In the genomic region with DNA sequence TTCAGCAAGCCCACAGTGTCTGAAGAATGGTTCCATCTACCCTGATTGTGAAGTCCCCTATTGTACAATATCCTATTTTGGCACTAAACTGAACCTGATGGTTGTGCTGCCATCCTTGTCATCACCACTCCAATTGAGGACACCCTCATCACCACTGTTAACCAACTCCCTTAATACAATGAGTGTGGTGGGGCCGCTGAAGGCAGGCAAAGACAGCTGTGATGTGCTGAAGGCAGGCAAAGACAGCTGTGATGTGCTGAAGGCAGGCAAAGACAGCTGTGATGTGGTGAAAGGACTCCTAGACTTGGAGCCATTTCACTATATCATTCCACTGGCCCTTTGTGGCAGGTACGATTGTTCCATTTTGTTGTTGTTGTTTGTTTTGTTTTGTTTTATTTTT, we compare ENCODE assay signal across 22 cellular contexts.
DNase-seq lines count a peak whose midpoint lies in the region; ATAC-seq, FAIRE-seq and TF ChIP-seq lines count a peak whose summit lies in the region.
"Had no signal": no experiment of that assay in that cellular context is flagged by ENCODE, and none has a peak within 500 bp of the region (broad histone marks: within the 10 kb centered on the region; RNA-seq: fewer than 3 reads in every experiment).

No MANE protein-coding gene starts in this region.

- peaks cover 56% of the 10 kb centered on the region for H3K4me1 Mint-ChIP-seq in neural progenitor cell
- H3K4me1 Mint-ChIP-seq: B cell; CD4-positive, CD25-positive, alpha-beta regulatory T cell had no signal

- no peak overlapping the region for H3K4me3 ChIP-seq in coronary artery
- H3K4me3 ChIP-seq in neural progenitor cell = no peak overlapping the region
- H3K4me3 ChIP-seq in esophagus squamous epithelium = no peak overlapping the region
- H3K4me3 ChIP-seq: BLaER1, GM23248 had no signal

- intact Hi-C loops in Right ventricle myocardium inferior (cut with DNase I) (no loop called here), esophagus squamous epithelium (cut with DNase I) (no loop called here)

- H3K9ac ChIP-seq in neural progenitor cell = no peak overlapping the region
- H3K9ac ChIP-seq: BLaER1, GM23248 had no signal

- H3K36me3 Mint-ChIP-seq in neural progenitor cell = peaks cover 1% of the 10 kb centered on the region
- H3K36me3 Mint-ChIP-seq: CD4-positive, CD25-positive, alpha-beta regulatory T cell; CD8-positive, alpha-beta T cell had no signal

- H3K4me1 ChIP-seq in neural progenitor cell (peaks cover 39% of the 10 kb centered on the region), esophagus squamous epithelium (no peaks in the 10 kb centered on the region)
- H3K4me1 ChIP-seq: BLaER1 had no signal

- no peak for TF ChIP-seq CTCF in coronary artery (IDR thresholded peaks at IDR 0.05)
- no peak for TF ChIP-seq CTCF in neural progenitor cell (IDR thresholded peaks at IDR 0.05)
- no peak for TF ChIP-seq CTCF in esophagus squamous epithelium (IDR thresholded peaks at IDR 0.05)

- peaks cover 5% of the 10 kb centered on the region for H4K20me1 ChIP-seq in neural progenitor cell (ENCODE audit: low read depth)
- H4K20me1 ChIP-seq: BLaER1 had no signal

- H3K27ac Mint-ChIP-seq in neural progenitor cell = peak overlapping the region; percentile 81
- H3K27ac Mint-ChIP-seq: B cell; CD4-positive, CD25-positive, alpha-beta regulatory T cell; CD8-positive, alpha-beta T cell had no signal

- H3K4me3 Mint-ChIP-seq in neural progenitor cell = no peak overlapping the region
- H3K4me3 Mint-ChIP-seq: B cell; CD4-positive, CD25-positive, alpha-beta regulatory T cell; CD8-positive, alpha-beta T cell had no signal

- H3K79me2 ChIP-seq in neural progenitor cell (ENCODE audit: low read depth) = no peaks in the 10 kb centered on the region

- FAIRE-seq in urothelium cell line (lab: Jason Lieb, UNC) = peak; percentile 59
- FAIRE-seq: D721Med, GM12892, GM19239, H1 had no signal

- H3F3A ChIP-seq in neural progenitor cell (ENCODE audit: low read depth) = peaks cover 17% of the 10 kb centered on the region

- no peaks in the 10 kb centered on the region for H3K36me3 ChIP-seq in neural progenitor cell
- H3K36me3 ChIP-seq in esophagus squamous epithelium = no peaks in the 10 kb centered on the region
- H3K36me3 ChIP-seq: BLaER1 had no signal

- DNase-seq in coronary artery (ENCODE audit: low spot score) = peak; percentile 17
- DNase-seq in neural progenitor cell (ENCODE audit: low spot score) = no peak
- no peak for DNase-seq in urothelium cell line (ENCODE audit: low spot score)
- no peak for DNase-seq in retina
- no peak for DNase-seq in Right ventricle myocardium inferior (ENCODE audit: missing footprints)
- DNase-seq in esophagus squamous epithelium (lab: John Stamatoyannopoulos, UW) = no peak
- DNase-seq: CD4-positive, CD25-positive, alpha-beta regulatory T cell; CD8-positive, alpha-beta T cell; DMS 273 treated with DMSO at 0.1 percent for 48 hours; DMS79; EL; GF-D8; GM23248; H7; HCEC 1CT had no signal

- no peak for ATAC-seq in Right ventricle myocardium inferior
- ATAC-seq: CD8-positive, alpha-beta T cell had no signal

- no peak overlapping the region for H2AFZ ChIP-seq in neural progenitor cell (replicated peaks)
- H2AFZ ChIP-seq: GM23248 had no signal

- no peak overlapping the region for H3K27ac ChIP-seq in coronary artery
- no peak overlapping the region for H3K27ac ChIP-seq in neural progenitor cell
- H3K27ac ChIP-seq in esophagus squamous epithelium = no peak overlapping the region
- H3K27ac ChIP-seq: BLaER1, C4-2B, GM23248 had no signal

- H3K4me2 ChIP-seq in neural progenitor cell = no peak overlapping the region
- H3K4me2 ChIP-seq: BLaER1 had no signal

- peaks cover 5% of the 10 kb centered on the region for H3K9me3 Mint-ChIP-seq in neural progenitor cell
- H3K9me3 Mint-ChIP-seq: CD8-positive, alpha-beta T cell had no signal

- H3K9me3 ChIP-seq in neural progenitor cell (ENCODE audit: low read depth) (no peaks in the 10 kb centered on the region), esophagus squamous epithelium (no peaks in the 10 kb centered on the region)
- H3K9me3 ChIP-seq: BLaER1 had no signal

- H3K27me3 Mint-ChIP-seq in neural progenitor cell (ENCODE audit: insufficient read depth, low read depth) = peaks cover 8% of the 10 kb centered on the region
- H3K27me3 Mint-ChIP-seq: B cell; CD4-positive, CD25-positive, alpha-beta regulatory T cell had no signal

- no peak for TF ChIP-seq POLR2A in esophagus squamous epithelium (IDR thresholded peaks at IDR 0.05)

- 82 to 96% methylated on average over 2 of the region's 2 CpGs for whole genome bisulfite sequencing in esophagus squamous epithelium, 2 donors

- H3K27me3 ChIP-seq in neural progenitor cell (no peaks in the 10 kb centered on the region), esophagus squamous epithelium (no peaks in the 10 kb centered on the region)
- H3K27me3 ChIP-seq: BLaER1 had no signal
